Comparison of ENCODE assay signal across 8 cellular contexts in genomic region chr14:67674480-67675218, GRCh38.
A peak's percentile ranks its signal among the peaks of the same experiment; 100 is the strongest.
DNase-seq lines count a peak whose midpoint lies in the region; ATAC-seq and TF ChIP-seq lines count a peak whose summit lies in the region.

Gene VTI1B (minus strand): TSS chr14:67674632. CDS start chr14:67674489, 143 bp downstream.

- TF ChIP-seq CTCF in astrocyte of the cerebellum (IDR thresholded peaks at IDR 0.05; ENCODE audit: low read depth, low read length, missing control alignments) (peak; percentile 41), retinal pigment epithelial cell (conservative IDR thresholded peaks at IDR 0.05; ENCODE audit: low read depth, low read length) (peak; percentile 34)

- in situ Hi-C loops in astrocyte of the cerebellum (cut with HindIII; ENCODE audit: low sequenced_read_pairs), result no loop called here

- ATAC-seq in HG02973 (IDR thresholded peaks at IDR 0.05; ENCODE audit: unreplicated experiment), result peak; percentile 88

- DNase-seq in NCI-H1436 (lab: John Stamatoyannopoulos, UW) (peak; percentile 66), NCI-H1436 treated with DMSO at 0.1 percent for 48 hours (lab: John Stamatoyannopoulos, UW) (no peak), NCI-H2029 (lab: John Stamatoyannopoulos, UW) (peak; percentile 34), T1000 (lab: John Stamatoyannopoulos, UW) (peak; percentile 88), astrocyte of the cerebellum (ENCODE audit: low read depth) (peak; percentile 27), hippocampal formation (lab: John Stamatoyannopoulos, UW) (peak; percentile 81 to 82), retinal pigment epithelial cell (ENCODE audit: low read depth) (no peak)

- H3K4me3 ChIP-seq in astrocyte of the cerebellum (ENCODE audit: low read depth, low read length) (peak within 1 kb of the TSS; percentile 90), retinal pigment epithelial cell (ENCODE audit: low read length) (peak within 1 kb of the TSS; percentile 70)

Comparison
In these comparisons a context has a peak if more than half of its experiments do, and no peak if none do; other contexts are left out.
1. DNase-seq: peak in NCI-H1436 (single experiment), NCI-H2029 (single experiment), T1000 (single experiment), astrocyte of the cerebellum (single experiment) and hippocampal formation (2 of 2); none in NCI-H1436 treated with DMSO at 0.1 percent for 48 hours (single experiment) and retinal pigment epithelial cell (single experiment).